In the genomic region with DNA sequence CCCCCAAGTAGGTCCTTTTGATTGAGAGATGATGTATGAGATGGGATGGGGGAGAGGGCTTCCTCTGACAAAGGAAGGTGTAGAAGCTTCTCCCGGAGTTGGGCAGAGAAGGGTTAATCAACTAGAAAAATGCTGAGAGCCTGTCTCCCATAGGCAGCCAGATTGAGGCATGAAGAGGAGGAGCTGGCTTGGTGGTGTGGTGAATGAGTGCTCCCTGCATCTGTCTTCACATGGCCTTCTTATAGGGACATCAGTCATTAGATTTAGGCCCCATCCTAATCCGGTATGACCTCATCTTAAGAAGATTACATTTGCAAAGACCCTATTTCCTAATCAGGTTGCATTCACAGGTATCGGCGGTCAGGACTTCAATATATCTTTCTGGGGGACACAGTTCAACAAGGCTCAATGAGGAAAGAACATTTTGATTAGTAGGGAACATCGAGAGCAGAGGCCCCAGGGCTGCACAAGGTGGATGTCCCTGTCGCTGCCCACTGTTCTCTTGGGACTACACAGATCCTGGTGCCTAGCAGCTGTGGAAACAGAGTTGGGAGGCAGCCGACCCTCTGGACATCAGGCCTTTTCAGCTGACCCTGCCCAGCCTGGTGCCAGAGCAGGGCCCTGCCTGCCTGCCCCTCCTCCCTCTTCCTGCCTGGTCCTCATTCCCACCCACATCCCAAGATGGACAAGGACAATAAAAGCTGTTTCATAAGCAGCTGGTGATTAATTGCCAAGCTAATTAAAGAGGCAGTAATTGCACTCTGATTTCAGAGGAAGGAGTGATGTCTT, we compare ENCODE assay signal across 19 cellular contexts.
A peak's percentile ranks its signal among the peaks of the same experiment; 100 is the strongest.
DNase-seq lines count a peak whose midpoint lies in the region; ATAC-seq, FAIRE-seq and TF ChIP-seq lines count a peak whose summit lies in the region.
"Had no signal": no experiment of that assay in that cellular context is flagged by ENCODE, and none has a peak within 500 bp of the region (broad histone marks: within the 10 kb centered on the region; RNA-seq: fewer than 3 reads in every experiment).

No MANE protein-coding gene starts in this region.

- no peak overlapping the region for H3K4me2 ChIP-seq in osteoblast (ENCODE audit: insufficient read depth, low read length)

- CTCF ChIA-PET in activated CD4-positive, alpha-beta T cell treated with anti-CD3 and anti-CD28 coated beads for 36 hours (lab: Charles Lee): interaction anchor here (0.6 kb wide), 1 partner anchor 279 kb away, joined by 4 read pairs; no protein-coding TSS in a partner anchor

- H3K9me3 Mint-ChIP-seq in activated CD4-positive, alpha-beta T cell treated with anti-CD3 and anti-CD28 coated beads for 36 hours (ENCODE audit: low read depth): no peaks in the 10 kb centered on the region
- no peaks in the 10 kb centered on the region for H3K9me3 Mint-ChIP-seq in stimulated activated naive B cell treated with anti-CD40 and anti-IgM and Interleukin-4, amounts not matched to agents 10 μg/mL and 1 μg/mL and 100 μg/mL, for 72 hours

- no peak overlapping the region for H3K4me3 Mint-ChIP-seq in activated CD4-positive, alpha-beta T cell treated with anti-CD3 and anti-CD28 coated beads for 36 hours
- H3K4me3 Mint-ChIP-seq in stimulated activated naive B cell treated with anti-CD40 and anti-IgM and Interleukin-4, amounts not matched to agents 10 μg/mL and 1 μg/mL and 100 μg/mL, for 72 hours: no peak overlapping the region

- peaks cover 0 to 33% (median 20%) of the 10 kb centered on the region in 4 donors for H3K4me1 ChIP-seq in tibial artery
- peaks cover 10% of the 10 kb centered on the region for H3K4me1 ChIP-seq in osteoblast (ENCODE audit: insufficient read depth, low read length)
- H3K4me1 ChIP-seq: Caco-2 had no signal

- peaks cover 5% of the 10 kb centered on the region for H4K20me1 ChIP-seq in osteoblast (ENCODE audit: insufficient read depth, low read length)

- no peaks in the 10 kb centered on the region for H3K36me3 ChIP-seq in bronchial epithelial cell (ENCODE audit: control insufficient read depth, insufficient read depth, low read length)
- H3K36me3 ChIP-seq in tibial artery: no peaks in the 10 kb centered on the region
- no peaks in the 10 kb centered on the region for H3K36me3 ChIP-seq in osteoblast (ENCODE audit: insufficient read depth, low read length)
- H3K36me3 ChIP-seq: MG63, SJSA1 had no signal

- DNase-seq in activated CD4-positive, alpha-beta T cell treated with anti-CD3 and anti-CD28 coated beads for 36 hours: no peak
- no peak for DNase-seq in activated CD4-positive, alpha-beta T cell treated with anti-CD3 and anti-CD28 coated beads, Interleukin-2, amount 50 U/mL, for 4 hours
- DNase-seq in NCI-H524 (lab: John Stamatoyannopoulos, UW) (peak; percentile 68 to 82), bronchial epithelial cell (ENCODE audit: low read depth) (no peak), NCI-H226 (no peak), tibial artery (no peak), osteoblast (ENCODE audit: insufficient read length, low spot score, missing footprints) (no peak)
- DNase-seq in stimulated activated naive B cell treated with anti-CD40 and anti-IgM and Interleukin-4, amounts not matched to agents 10 μg/mL and 1 μg/mL and 100 μg/mL, for 72 hours: no peak
- DNase-seq: Caco-2, H7, MG63, NCI-H1105 treated with DMSO at 0.1 percent for 48 hours, NCI-H1930, NCI-H526, PC-3 had no signal

- H3K9me3 ChIP-seq in tibial artery (no peaks in the 10 kb centered on the region), osteoblast (ENCODE audit: low read depth, low read length) (no peaks in the 10 kb centered on the region)
- H3K9me3 ChIP-seq: Caco-2, MG63 had no signal

- ATAC-seq in activated CD4-positive, alpha-beta T cell treated with anti-CD3 and anti-CD28 coated beads for 36 hours: no peak
- ATAC-seq in stimulated activated naive B cell treated with anti-CD40 and anti-IgM and Interleukin-4, amounts not matched to agents 10 μg/mL and 1 μg/mL and 100 μg/mL, for 72 hours (replicated peaks): no peak
- ATAC-seq: HepG2, PC-3 had no signal

- peaks cover 17% of the 10 kb centered on the region for H3K27me3 Mint-ChIP-seq in activated CD4-positive, alpha-beta T cell treated with anti-CD3 and anti-CD28 coated beads for 36 hours
- peaks cover 22 to 35% of the 10 kb centered on the region in 2 donors for H3K27me3 Mint-ChIP-seq in stimulated activated naive B cell treated with anti-CD40 and anti-IgM and Interleukin-4, amounts not matched to agents 10 μg/mL and 1 μg/mL and 100 μg/mL, for 72 hours

- peaks cover 18% of the 10 kb centered on the region for H3K27me3 ChIP-seq in bronchial epithelial cell (ENCODE audit: control insufficient read depth, insufficient read depth, low read length)
- H3K27me3 ChIP-seq in tibial artery: peaks cover 0 to 18% of the 10 kb centered on the region in 2 donors
- peaks cover 29% of the 10 kb centered on the region for H3K27me3 ChIP-seq in osteoblast (ENCODE audit: insufficient read depth, low read length)
- H3K27me3 ChIP-seq: MG63 had no signal

- H3K27ac Mint-ChIP-seq in activated CD4-positive, alpha-beta T cell treated with anti-CD3 and anti-CD28 coated beads for 36 hours: peak overlapping the region; percentile 19
- peak overlapping the region; percentile 81 for H3K27ac Mint-ChIP-seq in stimulated activated naive B cell treated with anti-CD40 and anti-IgM and Interleukin-4, amounts not matched to agents 10 μg/mL and 1 μg/mL and 100 μg/mL, for 72 hours
- H3K27ac Mint-ChIP-seq: CD14-positive monocyte had no signal

- H3K4me3 ChIP-seq in bronchial epithelial cell (ENCODE audit: low read depth, low read length): no peak overlapping the region
- no peak overlapping the region for H3K4me3 ChIP-seq in tibial artery
- no peak overlapping the region for H3K4me3 ChIP-seq in osteoblast (ENCODE audit: insufficient read depth, low read length)
- H3K4me3 ChIP-seq: MG63, SJSA1 had no signal

- peak; percentile 18 for FAIRE-seq in bronchial epithelial cell (lab: Jason Lieb, UNC)
- FAIRE-seq: GM12891, HepG2 had no signal

- H3K27ac ChIP-seq in tibial artery (no peak overlapping the region), osteoblast (ENCODE audit: low read depth, low read length) (no peak overlapping the region)
- H3K27ac ChIP-seq: SJSA1 had no signal

- TF ChIP-seq CTCF in bronchial epithelial cell (IDR thresholded peaks at IDR 0.05; ENCODE audit: insufficient read depth, low read length, severe bottlenecking) (no peak), tibial artery (IDR thresholded peaks at IDR 0.05) (no peak), osteoblast (IDR thresholded peaks at IDR 0.05; ENCODE audit: extremely low read depth, low read depth, low read length) (no peak)

- peaks cover 19% of the 10 kb centered on the region for H3K4me1 Mint-ChIP-seq in activated CD4-positive, alpha-beta T cell treated with anti-CD3 and anti-CD28 coated beads for 36 hours
- H3K4me1 Mint-ChIP-seq in stimulated activated naive B cell treated with anti-CD40 and anti-IgM and Interleukin-4, amounts not matched to agents 10 μg/mL and 1 μg/mL and 100 μg/mL, for 72 hours: peaks cover 19 to 29% of the 10 kb centered on the region in 2 donors

- H3K79me2 ChIP-seq in osteoblast (ENCODE audit: insufficient read depth, low read length): no peaks in the 10 kb centered on the region

- POLR2A ChIA-PET in activated CD4-positive, alpha-beta T cell treated with anti-CD3 and anti-CD28 coated beads for 36 hours (lab: Charles Lee): no interaction called here

- no peaks in the 10 kb centered on the region for H3K36me3 Mint-ChIP-seq in activated CD4-positive, alpha-beta T cell treated with anti-CD3 and anti-CD28 coated beads for 36 hours (ENCODE audit: low read depth)
- no peaks in the 10 kb centered on the region for H3K36me3 Mint-ChIP-seq in stimulated activated naive B cell treated with anti-CD40 and anti-IgM and Interleukin-4, amounts not matched to agents 10 μg/mL and 1 μg/mL and 100 μg/mL, for 72 hours

- no peak overlapping the region for H2AFZ ChIP-seq in osteoblast (ENCODE audit: low read length)

- intact Hi-C loops in activated CD4-positive, alpha-beta T cell treated with anti-CD3 and anti-CD28 coated beads for 36 hours (cut with DNase I, micrococcal nuclease): no loop called here
- intact Hi-C loops in tibial artery (cut with DNase I; ENCODE audit: low total_unique reads): no loop called here

Comparison
In these comparisons a context has a peak if more than half of its experiments do, and no peak if none do; other contexts are left out.
1. DNase-seq: peak in NCI-H524 (2 of 2); none in activated CD4-positive, alpha-beta T cell treated with anti-CD3 and anti-CD28 coated beads for 36 hours (single experiment), activated CD4-positive, alpha-beta T cell treated with anti-CD3 and anti-CD28 coated beads, Interleukin-2, amount 50 U/mL, for 4 hours (0 of 2), bronchial epithelial cell (single experiment), stimulated activated naive B cell treated with anti-CD40 and anti-IgM and Interleukin-4, amounts not matched to agents 10 μg/mL and 1 μg/mL and 100 μg/mL, for 72 hours (single experiment), NCI-H226 (single experiment), tibial artery (0 of 2) and osteoblast (single experiment).